ENCODE assay signal across 24 cellular contexts in the genomic region with DNA sequence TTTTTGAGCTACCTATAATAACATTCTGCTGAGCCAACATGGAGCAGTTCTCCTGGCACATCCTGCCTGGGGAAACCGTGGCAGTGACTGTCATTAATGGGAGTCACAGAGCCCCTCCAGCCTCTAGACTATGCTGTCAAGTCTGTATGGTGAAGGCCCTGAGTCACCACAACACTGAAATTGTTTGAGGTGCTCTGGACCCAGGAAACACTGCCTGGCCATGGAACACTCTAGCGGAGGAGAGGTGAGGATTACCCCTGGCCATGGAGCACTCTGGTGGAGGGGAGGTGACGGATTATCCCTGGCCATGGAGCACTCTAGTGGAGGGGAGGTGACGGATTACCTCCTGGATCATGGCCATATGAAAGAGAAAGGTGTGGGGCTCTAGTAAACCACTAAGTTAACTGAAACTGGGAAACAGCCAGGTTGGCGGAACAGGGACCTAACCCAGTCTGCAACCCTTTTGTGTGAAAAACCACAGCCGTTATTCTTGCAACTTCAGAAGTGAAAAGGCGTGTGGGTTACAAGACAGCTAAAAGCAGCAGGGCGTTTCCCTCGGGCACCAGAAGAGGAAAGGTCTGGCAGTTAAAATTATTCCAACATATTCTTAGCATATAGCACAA.
DNase-seq lines count a peak whose midpoint lies in the region; ATAC-seq and TF ChIP-seq lines count a peak whose summit lies in the region.
"Had no signal": no experiment of that assay in that cellular context is flagged by ENCODE, and none has a peak within 500 bp of the region (broad histone marks: within the 10 kb centered on the region; RNA-seq: fewer than 3 reads in every experiment).

No MANE protein-coding gene starts in this region.

- H3K4me3 ChIP-seq in KMS-11 (IDR thresholded peaks at IDR 0.05; ENCODE audit: insufficient read depth, low read depth, low read length) (no peak overlapping the region), right atrium auricular region (no peak overlapping the region)
- H3K4me3 ChIP-seq: HAP-1, hepatocyte, neural progenitor cell, upper lobe of left lung had no signal

- POLR2A ChIA-PET in activated CD8-positive, alpha-beta T cell treated with anti-CD3 and anti-CD28 coated beads, Interleukin-2, amount 10 ng/mL, durations not matched to agents 7 days and 5 days (lab: Charles Lee) = interaction anchor here (0.5 kb wide), 1 partner anchor 348 kb away, joined by 4 read pairs; no protein-coding TSS in a partner anchor

- no peak overlapping the region for H3K27ac ChIP-seq in KMS-11
- no peak overlapping the region for H3K27ac ChIP-seq in right atrium auricular region
- H3K27ac ChIP-seq: hepatocyte, neural progenitor cell, parathyroid adenoma, upper lobe of left lung, VCaP had no signal

- ATAC-seq in activated CD8-positive, alpha-beta T cell treated with anti-CD3 and anti-CD28 coated beads, Interleukin-2, amount 10 ng/mL, durations not matched to agents 7 days and 5 days = peak; percentile 23
- peak; percentile 45 for ATAC-seq in stimulated activated effector memory CD8-positive, alpha-beta T cell treated with anti-CD3 and anti-CD28 coated beads, Interleukin-12 subunit alpha, Interleukin-12 subunit beta, amount 100 ng/mL, for 72 hours
- ATAC-seq: left colon, right cardiac atrium had no signal

- peak; percentile 15 for DNase-seq in activated naive CD4-positive, alpha-beta T cell treated with anti-CD3 and anti-CD28 coated beads for 36 hours
- no peak for DNase-seq in activated naive CD4-positive, alpha-beta T cell treated with anti-CD3 and anti-CD28 coated beads, Interleukin-2, amount 50 U/mL, for 16 hours
- DNase-seq in activated CD8-positive, alpha-beta T cell treated with anti-CD3 and anti-CD28 coated beads, Interleukin-2, amount 10 ng/mL, durations not matched to agents 7 days and 5 days = no peak
- DNase-seq in stimulated activated effector memory CD8-positive, alpha-beta T cell treated with anti-CD3 and anti-CD28 coated beads, Interleukin-12 subunit alpha, Interleukin-12 subunit beta, amount 100 ng/mL, for 72 hours (ENCODE audit: low spot score in 2 of 2) = no peak
- no peak for DNase-seq in right atrium auricular region (ENCODE audit: low spot score)
- no peak for DNase-seq in middle frontal gyrus (ENCODE audit: extremely low spot score, low spot score)
- DNase-seq: Calu3; dermis blood vessel endothelial cell; DND-41; left colon; mammary epithelial cell; NCI-H1417 treated with DMSO at 0.1 percent for 48 hours; right cardiac atrium; SK-N-SH; stimulated activated CD4-positive, alpha-beta T cell treated with anti-CD3 and anti-CD28 coated beads, Interleukin-2, amount 100 ng/mL, for 48 hours; upper lobe of left lung had no signal

- H4K20me1 ChIP-seq in KMS-11 (ENCODE audit: insufficient read depth) = 0 out of 2 replicates have a peak, but pooled peaks cover 4% of the 10 kb centered on the region

- H3K27me3 ChIP-seq in KMS-11 (ENCODE audit: insufficient read depth, low read depth) (peaks cover 11% of the 10 kb centered on the region; the same call in 1 of the 2 replicates), right atrium auricular region (no peaks in the 10 kb centered on the region)
- H3K27me3 ChIP-seq: hepatocyte, neural progenitor cell, upper lobe of left lung had no signal

- peak overlapping the region; percentile 50; the same call in 1 of the 2 replicates for H3K4me2 ChIP-seq in KMS-11
- H3K4me2 ChIP-seq: hepatocyte, neural progenitor cell, SK-N-SH had no signal

- TF ChIP-seq CTCF in KMS-11 (conservative IDR thresholded peaks at IDR 0.05; ENCODE audit: low read depth, low read length) (no peak), right atrium auricular region (IDR thresholded peaks at IDR 0.05) (no peak)

- H3K36me3 Mint-ChIP-seq in activated naive CD4-positive, alpha-beta T cell treated with anti-CD3 and anti-CD28 coated beads for 36 hours (ENCODE audit: low read depth) = peaks cover 42% of the 10 kb centered on the region
- peaks cover 14% of the 10 kb centered on the region for H3K36me3 Mint-ChIP-seq in activated CD8-positive, alpha-beta T cell treated with anti-CD3 and anti-CD28 coated beads, Interleukin-2, amount 10 ng/mL, durations not matched to agents 7 days and 5 days (ENCODE audit: low read depth)
- H3K36me3 Mint-ChIP-seq in stimulated activated effector memory CD8-positive, alpha-beta T cell treated with anti-CD3 and anti-CD28 coated beads, Interleukin-12 subunit alpha, Interleukin-12 subunit beta, amount 100 ng/mL, for 72 hours = peaks cover 17% of the 10 kb centered on the region

- H3K9ac ChIP-seq in KMS-11 = no peak overlapping the region
- H3K9ac ChIP-seq: neural progenitor cell, parathyroid adenoma, SK-N-SH had no signal

- no peak overlapping the region for H3K27ac Mint-ChIP-seq in activated naive CD4-positive, alpha-beta T cell treated with anti-CD3 and anti-CD28 coated beads for 36 hours
- H3K27ac Mint-ChIP-seq in activated CD8-positive, alpha-beta T cell treated with anti-CD3 and anti-CD28 coated beads, Interleukin-2, amount 10 ng/mL, durations not matched to agents 7 days and 5 days = peak overlapping the region; percentile 39
- H3K27ac Mint-ChIP-seq in stimulated activated effector memory CD8-positive, alpha-beta T cell treated with anti-CD3 and anti-CD28 coated beads, Interleukin-12 subunit alpha, Interleukin-12 subunit beta, amount 100 ng/mL, for 72 hours = no peak overlapping the region
- H3K27ac Mint-ChIP-seq: CD14-positive monocyte, IgD-negative memory B cell, neural progenitor cell had no signal

- peaks cover 8% of the 10 kb centered on the region for H3K9me3 Mint-ChIP-seq in activated naive CD4-positive, alpha-beta T cell treated with anti-CD3 and anti-CD28 coated beads for 36 hours
- H3K9me3 Mint-ChIP-seq in activated CD8-positive, alpha-beta T cell treated with anti-CD3 and anti-CD28 coated beads, Interleukin-2, amount 10 ng/mL, durations not matched to agents 7 days and 5 days (ENCODE audit: insufficient read depth) = peaks cover 12% of the 10 kb centered on the region
- peaks cover 10% of the 10 kb centered on the region for H3K9me3 Mint-ChIP-seq in stimulated activated effector memory CD8-positive, alpha-beta T cell treated with anti-CD3 and anti-CD28 coated beads, Interleukin-12 subunit alpha, Interleukin-12 subunit beta, amount 100 ng/mL, for 72 hours

- H3K4me1 Mint-ChIP-seq in activated naive CD4-positive, alpha-beta T cell treated with anti-CD3 and anti-CD28 coated beads for 36 hours (ENCODE audit: low read depth) = peaks cover 20% of the 10 kb centered on the region
- H3K4me1 Mint-ChIP-seq in activated CD8-positive, alpha-beta T cell treated with anti-CD3 and anti-CD28 coated beads, Interleukin-2, amount 10 ng/mL, durations not matched to agents 7 days and 5 days (ENCODE audit: low read depth) = peaks cover 18% of the 10 kb centered on the region
- peaks cover 13% of the 10 kb centered on the region for H3K4me1 Mint-ChIP-seq in stimulated activated effector memory CD8-positive, alpha-beta T cell treated with anti-CD3 and anti-CD28 coated beads, Interleukin-12 subunit alpha, Interleukin-12 subunit beta, amount 100 ng/mL, for 72 hours
- H3K4me1 Mint-ChIP-seq: IgD-negative memory B cell had no signal

- CTCF ChIA-PET in activated naive CD4-positive, alpha-beta T cell treated with anti-CD3 and anti-CD28 coated beads for 36 hours (lab: Charles Lee) = interaction anchor here (0.6 to 1.2 kb wide), 2 partner anchors 20 to 66 kb away, joined by 3 read pairs; no protein-coding TSS in a partner anchor
- CTCF ChIA-PET in activated CD8-positive, alpha-beta T cell treated with anti-CD3 and anti-CD28 coated beads, Interleukin-2, amount 10 ng/mL, durations not matched to agents 7 days and 5 days (lab: Charles Lee) = interaction anchor here (0.7 kb wide), 1 partner anchor 20 kb away, joined by 4 read pairs; no protein-coding TSS in a partner anchor

- H3K4me3 Mint-ChIP-seq in activated naive CD4-positive, alpha-beta T cell treated with anti-CD3 and anti-CD28 coated beads for 36 hours = no peak overlapping the region
- H3K4me3 Mint-ChIP-seq in activated CD8-positive, alpha-beta T cell treated with anti-CD3 and anti-CD28 coated beads, Interleukin-2, amount 10 ng/mL, durations not matched to agents 7 days and 5 days = no peak overlapping the region
- H3K4me3 Mint-ChIP-seq in stimulated activated effector memory CD8-positive, alpha-beta T cell treated with anti-CD3 and anti-CD28 coated beads, Interleukin-12 subunit alpha, Interleukin-12 subunit beta, amount 100 ng/mL, for 72 hours = no peak overlapping the region
- H3K4me3 Mint-ChIP-seq: CD14-positive monocyte, IgD-negative memory B cell, neural progenitor cell had no signal

- peaks cover 0 to 12% of the 10 kb centered on the region in 2 donors for H3K9me3 ChIP-seq in right atrium auricular region
- H3K9me3 ChIP-seq: HAP-1 had no signal

- H3K36me3 ChIP-seq in KMS-11 (ENCODE audit: insufficient read depth) (no peaks in the 10 kb centered on the region), right atrium auricular region (peaks cover 15% of the 10 kb centered on the region)
- H3K36me3 ChIP-seq: neural progenitor cell had no signal

- H3K27me3 Mint-ChIP-seq in activated naive CD4-positive, alpha-beta T cell treated with anti-CD3 and anti-CD28 coated beads for 36 hours (ENCODE audit: low read depth) = no peaks in the 10 kb centered on the region
- H3K27me3 Mint-ChIP-seq in activated CD8-positive, alpha-beta T cell treated with anti-CD3 and anti-CD28 coated beads, Interleukin-2, amount 10 ng/mL, durations not matched to agents 7 days and 5 days (ENCODE audit: low read depth) = no peaks in the 10 kb centered on the region
- H3K27me3 Mint-ChIP-seq: IgD-negative memory B cell had no signal

- no peak overlapping the region for H2AFZ ChIP-seq in KMS-11 (ENCODE audit: low read depth)
- H2AFZ ChIP-seq: hepatocyte, neural progenitor cell, parathyroid adenoma had no signal

- H3K4me1 ChIP-seq in KMS-11 (ENCODE audit: low read depth, poor library complexity, severe bottlenecking) (peaks cover 23% of the 10 kb centered on the region), right atrium auricular region (no peaks in the 10 kb centered on the region)
- H3K4me1 ChIP-seq: neural progenitor cell, parathyroid adenoma, upper lobe of left lung had no signal

- H3K79me2 ChIP-seq in KMS-11 (ENCODE audit: insufficient read depth, low read depth) = no peaks in the 10 kb centered on the region
- H3K79me2 ChIP-seq: hepatocyte, parathyroid adenoma had no signal

- intact Hi-C loops in activated naive CD4-positive, alpha-beta T cell treated with anti-CD3 and anti-CD28 coated beads for 36 hours (cut with micrococcal nuclease) = no loop called here
